ENCODE assay signal across 19 cellular contexts in the genomic region with DNA sequence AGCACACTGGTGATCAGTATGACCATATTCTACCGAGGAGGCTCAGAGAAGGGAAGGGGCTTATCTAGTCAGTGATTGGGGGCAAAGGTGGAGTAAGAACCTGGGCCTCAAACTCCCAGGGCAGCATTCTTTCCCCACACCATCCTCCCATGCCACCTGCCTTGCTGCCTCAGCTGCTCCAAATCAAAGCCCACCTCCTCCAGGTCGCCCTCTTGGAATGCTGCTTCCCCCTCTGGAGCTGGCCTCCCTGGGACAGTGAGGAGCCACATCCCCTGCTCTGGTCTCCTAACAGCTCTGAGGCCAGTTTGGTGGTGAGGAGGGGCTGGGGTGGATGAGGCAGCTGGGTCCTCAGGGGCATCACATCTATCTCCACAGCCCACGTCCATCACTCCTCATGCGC. TPM values are rescaled to one million over a fixed set of nuclear protein-coding genes. Genes with fewer than 3 reads are reported as not detected.
DNase-seq lines count a peak whose midpoint lies in the region; ATAC-seq, FAIRE-seq and TF ChIP-seq lines count a peak whose summit lies in the region.
"Had no signal": no experiment of that assay in that cellular context is flagged by ENCODE, and none has a peak within 500 bp of the region (broad histone marks: within the 10 kb centered on the region; RNA-seq: fewer than 3 reads in every experiment).

No MANE protein-coding gene starts in this region.

- H3K36me3 ChIP-seq in osteoblast (ENCODE audit: insufficient read depth, low read length) (no peaks in the 10 kb centered on the region), upper lobe of left lung (no peaks in the 10 kb centered on the region)

- peak; percentile 51 for DNase-seq in natural killer cell treated with Interleukin-12 subunit alpha and Interleukin-12 subunit beta and Interleukin-15 and Interleukin-18, amount 100 ng/mL, for 72 hours (ENCODE audit: low spot score)
- DNase-seq in natural killer cell (no peak), chondrocyte (ENCODE audit: low spot score) (peak; percentile 80), osteoblast (ENCODE audit: insufficient read length, low spot score, missing footprints) (peak; percentile 21), HTR-8/SVneo (ENCODE audit: insufficient read length, low spot score) (no peak), upper lobe of left lung (no peak), T-cell (no peak)
- DNase-seq in stimulated activated CD4-positive, alpha-beta T cell treated with anti-CD3 and anti-CD28 coated beads, Interleukin-4, amount 100 ng/mL, for 24 hours: no peak
- DNase-seq: 8988T; CD4-positive, CD25-positive, alpha-beta regulatory T cell; CD8-positive, alpha-beta memory T cell; COR-L47; H9 had no signal

- H3K4me3 ChIP-seq in osteoblast (ENCODE audit: insufficient read depth, low read length) (no peak overlapping the region), upper lobe of left lung (no peak overlapping the region)

- H3K4me1 Mint-ChIP-seq in natural killer cell treated with Interleukin-12 subunit alpha and Interleukin-12 subunit beta and Interleukin-15 and Interleukin-18, amount 100 ng/mL, for 72 hours (ENCODE audit: low read depth in 2 of 2): peaks cover 19% of the 10 kb centered on the region in 2 donors
- peaks cover 7 to 17% of the 10 kb centered on the region in 2 donors for H3K4me1 Mint-ChIP-seq in natural killer cell
- H3K4me1 Mint-ChIP-seq in chondrocyte (ENCODE audit: low read depth): peaks cover 19% of the 10 kb centered on the region
- H3K4me1 Mint-ChIP-seq in T-cell: peaks cover 13 to 16% (median 14%) of the 10 kb centered on the region in 3 donors

- no peaks in the 10 kb centered on the region for H3K79me2 ChIP-seq in osteoblast (ENCODE audit: insufficient read depth, low read length)

- H2AFZ ChIP-seq in osteoblast (ENCODE audit: low read length): no peak overlapping the region

- no peak for FAIRE-seq in HTR-8/SVneo (lab: Jason Lieb, UNC)
- FAIRE-seq: D721Med, G401.6, GM12891, GM19239, H1, HepG2 had no signal

- no peak for TF ChIP-seq POLR2A in upper lobe of left lung (IDR thresholded peaks at IDR 0.05)

- WGBS in upper lobe of left lung, 2 donors: 89 to 97% methylated on average over 4 of the region's 4 CpGs

- H3K4me1 ChIP-seq in osteoblast (ENCODE audit: insufficient read depth, low read length) (peaks cover 36% of the 10 kb centered on the region), upper lobe of left lung (peaks cover 25 to 28% (median 27%) of the 10 kb centered on the region in 4 donors)

- no peaks in the 10 kb centered on the region for H3K9me3 Mint-ChIP-seq in natural killer cell treated with Interleukin-12 subunit alpha and Interleukin-12 subunit beta and Interleukin-15 and Interleukin-18, amount 100 ng/mL, for 72 hours
- H3K9me3 Mint-ChIP-seq in natural killer cell (no peaks in the 10 kb centered on the region), chondrocyte (ENCODE audit: low read depth) (no peaks in the 10 kb centered on the region), T-cell (no peaks in the 10 kb centered on the region)
- H3K9me3 Mint-ChIP-seq: CD8-positive, alpha-beta memory T cell; H9 had no signal

- H3K27ac Mint-ChIP-seq in natural killer cell treated with Interleukin-12 subunit alpha and Interleukin-12 subunit beta and Interleukin-15 and Interleukin-18, amount 100 ng/mL, for 72 hours: peak overlapping the region in 1 of 2 donors; percentile 24
- no peak overlapping the region for H3K27ac Mint-ChIP-seq in natural killer cell
- H3K27ac Mint-ChIP-seq in chondrocyte (ENCODE audit: unreplicated experiment): no peak overlapping the region
- H3K27ac Mint-ChIP-seq in T-cell: no peak overlapping the region

- no peak overlapping the region for H3K4me2 ChIP-seq in osteoblast (ENCODE audit: insufficient read depth, low read length)

- H3K27me3 ChIP-seq in osteoblast (ENCODE audit: insufficient read depth, low read length) (no peaks in the 10 kb centered on the region), upper lobe of left lung (no peaks in the 10 kb centered on the region)

- intact Hi-C loops in natural killer cell (cut with micrococcal nuclease): no loop called here

- peaks cover 3% of the 10 kb centered on the region for H4K20me1 ChIP-seq in osteoblast (ENCODE audit: insufficient read depth, low read length)

- H3K4me3 Mint-ChIP-seq in natural killer cell treated with Interleukin-12 subunit alpha and Interleukin-12 subunit beta and Interleukin-15 and Interleukin-18, amount 100 ng/mL, for 72 hours: no peak overlapping the region
- H3K4me3 Mint-ChIP-seq in natural killer cell (no peak overlapping the region), chondrocyte (ENCODE audit: unreplicated experiment) (no peak overlapping the region), T-cell (no peak overlapping the region)
- H3K4me3 Mint-ChIP-seq: CD4-positive, CD25-positive, alpha-beta regulatory T cell; CD8-positive, alpha-beta memory T cell; H9 had no signal

- ATAC-seq in natural killer cell treated with Interleukin-12 subunit alpha and Interleukin-12 subunit beta and Interleukin-15 and Interleukin-18, amount 100 ng/mL, for 72 hours: no peak
- ATAC-seq in natural killer cell (no peak), upper lobe of left lung (ENCODE audit: low FRiP score in 2 of 2) (no peak), T-cell (replicated peaks in 1 of 4) (no peak)
- ATAC-seq: HepG2 had no signal

- CTCF ChIA-PET in T-cell (lab: Charles Lee): interaction anchor here in 1 of 2 donors (0.5 kb wide), 1 partner anchor 339 kb away, joined by 4 read pairs; no protein-coding TSS in a partner anchor

- no peaks in the 10 kb centered on the region for H3K36me3 Mint-ChIP-seq in natural killer cell treated with Interleukin-12 subunit alpha and Interleukin-12 subunit beta and Interleukin-15 and Interleukin-18, amount 100 ng/mL, for 72 hours
- H3K36me3 Mint-ChIP-seq in natural killer cell (no peaks in the 10 kb centered on the region), chondrocyte (ENCODE audit: low read depth) (no peaks in the 10 kb centered on the region), T-cell (no peaks in the 10 kb centered on the region)
- H3K36me3 Mint-ChIP-seq: CD4-positive, CD25-positive, alpha-beta regulatory T cell; CD8-positive, alpha-beta memory T cell had no signal

- H3K27ac ChIP-seq in osteoblast (ENCODE audit: low read depth, low read length): no peak overlapping the region
- no peak overlapping the region for H3K27ac ChIP-seq in upper lobe of left lung

- TF ChIP-seq EP300 in upper lobe of left lung (IDR thresholded peaks at IDR 0.05): no peak

- POLR2A ChIA-PET in T-cell (lab: Charles Lee): no interaction called here

- TF ChIP-seq CTCF in natural killer cell (IDR thresholded peaks at IDR 0.05) (no peak), chondrocyte (IDR thresholded peaks at IDR 0.05) (no peak), osteoblast (IDR thresholded peaks at IDR 0.05; ENCODE audit: extremely low read depth, low read depth, low read length) (no peak), upper lobe of left lung (IDR thresholded peaks at IDR 0.05) (no peak)

- H3K9me3 ChIP-seq in osteoblast (ENCODE audit: low read depth, low read length) (no peaks in the 10 kb centered on the region), upper lobe of left lung (no peaks in the 10 kb centered on the region)

- peaks cover 0 to 8% of the 10 kb centered on the region in 2 donors for H3K27me3 Mint-ChIP-seq in natural killer cell treated with Interleukin-12 subunit alpha and Interleukin-12 subunit beta and Interleukin-15 and Interleukin-18, amount 100 ng/mL, for 72 hours
- H3K27me3 Mint-ChIP-seq in natural killer cell (ENCODE audit: low read depth in 2 of 2): peaks cover 0 to 5% of the 10 kb centered on the region in 2 donors
- no peaks in the 10 kb centered on the region for H3K27me3 Mint-ChIP-seq in chondrocyte (ENCODE audit: low read depth)
- H3K27me3 Mint-ChIP-seq in T-cell: peaks cover 3 to 14% of the 10 kb centered on the region in 2 donors
- H3K27me3 Mint-ChIP-seq: CD4-positive, CD25-positive, alpha-beta regulatory T cell had no signal

RNA-seq across cellular contexts. Expression of a gene that starts 16.3 kb away (rescaled TPM):
- under 1 TPM in 1 of 2 donors, not detected in 1; 0.95 TPM for total RNA-seq in natural killer cell treated with Interleukin-12 subunit alpha and Interleukin-12 subunit beta and Interleukin-15 and Interleukin-18, amount 100 ng/mL, for 72 hours
- total RNA-seq in natural killer cell (under 1 TPM; 0.02 to 0.88 (median 0.50) TPM), chondrocyte (82.4 to 114 TPM (median 113 TPM) in 3 replicates), osteoblast (50.1 and 67.0 TPM in 2 replicates), upper lobe of left lung (100 to 1,000 TPM in 2 of 6 donors, 10 to 100 TPM in 4; 48.1 to 140 (median 65.1) TPM), T-cell (1 to 10 TPM in 1 of 5 donors, under 1 TPM in 4; 0.23 to 1.0 (median 0.49) TPM)
- total RNA-seq: CD8-positive, alpha-beta memory T cell had no signal

RNA-seq across cellular contexts. Expression of a gene that starts 19.6 kb away (rescaled TPM):
- total RNA-seq in natural killer cell treated with Interleukin-12 subunit alpha and Interleukin-12 subunit beta and Interleukin-15 and Interleukin-18, amount 100 ng/mL, for 72 hours: not detected
- under 1 TPM in 2 of 3 donors, not detected in 1; 0.24 to 0.40 TPM for total RNA-seq in natural killer cell
- 0.20 TPM in 1 of 3 replicates, not detected in the others for total RNA-seq in chondrocyte
- total RNA-seq in osteoblast: 0.72 and 1.8 TPM in 2 replicates
- total RNA-seq in upper lobe of left lung: 1 to 10 TPM in 3 of 6 donors, under 1 TPM in 2, not detected in 1; 0.30 to 5.3 (median 1.4) TPM
- total RNA-seq in T-cell: 1 to 10 TPM in 1 of 5 donors, not detected in 4; 1.4 TPM
- total RNA-seq: CD4-positive, CD25-positive, alpha-beta regulatory T cell; H1; H9 had no signal

Comparison
In these comparisons a context has a peak if more than half of its experiments do, and no peak if none do; other contexts are left out.
1. DNase-seq: peak in natural killer cell treated with Interleukin-12 subunit alpha and Interleukin-12 subunit beta and Interleukin-15 and Interleukin-18, amount 100 ng/mL, for 72 hours (single experiment), chondrocyte (single experiment) and osteoblast (single experiment); none in natural killer cell (single experiment), HTR-8/SVneo (single experiment), stimulated activated CD4-positive, alpha-beta T cell treated with anti-CD3 and anti-CD28 coated beads, Interleukin-4, amount 100 ng/mL, for 24 hours (single experiment), upper lobe of left lung (0 of 2) and T-cell (0 of 34).
2. RNA of a gene that starts 16.3 kb away (total RNA-seq): 82.4 to 114 TPM in chondrocyte, 48.1 to 140 TPM in upper lobe of left lung and 50.1 to 67.0 TPM in osteoblast; 0.95 TPM in natural killer cell treated with Interleukin-12 subunit alpha and Interleukin-12 subunit beta and Interleukin-15 and Interleukin-18, amount 100 ng/mL, for 72 hours, 0.02 to 0.88 TPM in natural killer cell and 0.23 to 1.0 TPM in T-cell; every median in the first group is over 10 times any median in the second.